ENCODE assay signal across 24 cellular contexts in the genomic region with DNA sequence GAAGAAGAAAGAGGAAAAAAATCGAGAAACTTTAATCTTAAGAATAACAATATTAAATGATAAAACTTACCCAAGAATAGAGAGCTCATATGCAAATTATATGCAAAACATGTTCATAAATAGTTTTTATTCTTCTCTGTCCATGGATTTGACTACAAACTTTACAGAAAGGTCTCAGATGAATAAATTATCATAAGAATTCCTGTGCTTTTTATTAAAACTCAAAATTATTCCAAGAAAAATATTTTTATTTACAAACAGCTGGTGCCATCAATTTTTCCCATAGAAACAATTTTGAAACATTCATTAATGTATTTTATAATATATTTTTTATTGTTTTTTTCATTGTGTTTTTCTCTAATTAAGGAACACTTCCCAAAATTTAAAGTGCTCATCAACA.
"Had no signal": no experiment of that assay in that cellular context is flagged by ENCODE, and none has a peak within 500 bp of the region (broad histone marks: within the 10 kb centered on the region; RNA-seq: fewer than 3 reads in every experiment).

No MANE protein-coding gene starts in this region.

- H3K4me1 ChIP-seq: esophagus squamous epithelium, parathyroid adenoma, right lobe of liver, suprapubic skin, vagina had no signal

- H3K27me3 ChIP-seq: right lobe of liver, suprapubic skin, vagina had no signal

- H3K27ac ChIP-seq: esophagus squamous epithelium, left ventricle myocardium inferior, lower lobe of right lung, parathyroid adenoma, right lobe of liver, suprapubic skin, vagina had no signal

- ATAC-seq: effector memory CD8-positive, alpha-beta T cell; left colon; lower lobe of right lung; natural killer cell; right lobe of liver; stimulated activated naive CD8-positive, alpha-beta T cell treated with anti-CD3 and anti-CD28 coated beads, Interleukin-15, amount 100 ng/mL, for 72 hours had no signal

- H3K36me3 ChIP-seq: left ventricle myocardium inferior, lower lobe of right lung, right lobe of liver, suprapubic skin, vagina had no signal

- H3K4me3 ChIP-seq: esophagus squamous epithelium, left ventricle myocardium inferior, lower lobe of right lung, right lobe of liver, suprapubic skin, vagina had no signal

- H3K79me2 ChIP-seq: parathyroid adenoma had no signal

- H3K9ac ChIP-seq: parathyroid adenoma had no signal

- H3K9me3 ChIP-seq: esophagus squamous epithelium, left ventricle myocardium inferior, lower lobe of right lung, right lobe of liver, suprapubic skin, vagina had no signal

- FAIRE-seq: endometrium, small intestine had no signal

- DNase-seq: cortex of kidney; effector memory CD8-positive, alpha-beta T cell; erythroblast; esophagus squamous epithelium; foreskin melanocyte; hypothalamus; immature natural killer cell; islet precursor cell; kidney glomerular epithelial cell; left colon; left ventricle myocardium inferior; lower lobe of right lung; natural killer cell; right lobe of liver; small intestine; stimulated activated CD4-positive, alpha-beta T cell treated with anti-CD3 and anti-CD28 coated beads, Interleukin-15, amount 100 ng/mL, for 24 hours; stimulated activated CD4-positive, alpha-beta T cell treated with anti-CD3 and anti-CD28 coated beads, Interleukin-2, amount 100 ng/mL, for 48 hours; stimulated activated naive CD4-positive, alpha-beta T cell; stimulated activated naive CD8-positive, alpha-beta T cell treated with anti-CD3 and anti-CD28 coated beads, Interleukin-15, amount 100 ng/mL, for 72 hours; trophoblast cell had no signal
